8 cellular contexts compared by ENCODE assay signal in the genomic region with DNA sequence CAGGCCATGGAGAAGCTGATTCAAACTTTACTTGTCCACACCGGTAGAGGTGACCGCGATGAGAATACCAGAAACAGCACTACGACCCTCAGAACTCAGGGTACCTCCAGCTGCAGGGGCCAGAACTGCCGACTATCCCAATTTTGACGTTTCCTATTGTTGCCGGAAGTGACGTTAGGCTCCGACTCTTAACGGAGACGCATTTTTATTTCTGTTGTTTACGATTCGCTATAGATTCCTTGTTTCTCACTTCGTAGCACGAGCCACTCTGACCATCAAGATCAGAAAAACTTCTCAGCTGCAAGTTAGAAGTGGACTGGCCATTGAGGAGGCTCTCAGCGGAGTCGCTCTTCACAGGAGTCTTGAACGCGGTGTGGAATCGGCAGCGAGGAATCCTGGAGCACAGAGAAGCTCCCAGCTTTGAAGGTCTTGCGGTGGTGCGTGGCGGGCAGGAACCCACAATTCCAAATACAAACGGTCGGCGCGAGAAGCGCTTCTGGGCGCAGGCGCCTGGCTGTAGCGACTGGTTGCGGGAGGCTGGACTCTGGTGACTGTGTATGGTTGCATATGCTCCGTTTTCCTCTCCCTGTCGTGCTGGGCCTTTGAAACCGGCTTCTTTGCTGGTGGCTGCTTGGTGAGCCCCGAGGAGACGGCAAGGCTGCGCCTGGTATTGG. TPM values are rescaled to one million over a fixed set of nuclear protein-coding genes. Genes with fewer than 3 reads are reported as not detected.
DNase-seq lines count a peak whose midpoint lies in the region; ATAC-seq and TF ChIP-seq lines count a peak whose summit lies in the region.

Gene CEP44, plus strand, starts transcription at position 405 of the 674 bp plus-strand sequence. CDS start 15,211 bp downstream, outside the sequence.
A gene with protein sequence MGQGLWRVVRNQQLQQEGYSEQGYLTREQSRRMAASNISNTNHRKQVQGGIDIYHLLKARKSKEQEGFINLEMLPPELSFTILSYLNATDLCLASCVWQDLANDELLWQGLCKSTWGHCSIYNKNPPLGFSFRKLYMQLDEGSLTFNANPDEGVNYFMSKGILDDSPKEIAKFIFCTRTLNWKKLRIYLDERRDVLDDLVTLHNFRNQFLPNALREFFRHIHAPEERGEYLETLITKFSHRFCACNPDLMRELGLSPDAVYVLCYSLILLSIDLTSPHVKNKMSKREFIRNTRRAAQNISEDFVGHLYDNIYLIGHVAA (minus strand): TSS at position 161 of the 674 bp plus-strand sequence. CDS start 20,575 bp downstream, outside the sequence.

- H3K27ac ChIP-seq in adrenal gland: peak within 1 kb of the TSS; percentile 92 to 98 (median 95)
- peak within 1 kb of the TSS; percentile 98 for H3K27ac ChIP-seq in left ventricle myocardium inferior (replicated peaks)
- H3K27ac ChIP-seq in upper lobe of right lung: peak within 1 kb of the TSS; percentile 99

- no peaks in the 10 kb centered on the region for H3K27me3 Mint-ChIP-seq in progenitor cell of endocrine pancreas

- DNase-seq in GM12864 (ENCODE audit: low read depth) (peak; percentile 53), NCI-H1092 treated with DMSO at 0.1 percent for 48 hours (lab: John Stamatoyannopoulos, UW) (peak; percentile 92), T-helper 1 cell (peak; percentile 35 to 82 (median 58)), adrenal gland (peak; percentile 67 to 83 (median 70)), left ventricle myocardium inferior (peak; percentile 63), progenitor cell of endocrine pancreas (ENCODE audit: low spot score, unreplicated experiment) (peak; percentile 32), upper lobe of right lung (peak; percentile 85)

- peak within 1 kb of the TSS; percentile 95 for H3K4me3 ChIP-seq in GM12864 (ENCODE audit: low read depth, low read length)
- H3K4me3 ChIP-seq in adrenal gland: peak within 1 kb of the TSS; percentile 48 to 80 (median 76)
- H3K4me3 ChIP-seq in left ventricle myocardium inferior: peak within 1 kb of the TSS; percentile 91
- peak within 1 kb of the TSS; percentile 88 for H3K4me3 ChIP-seq in upper lobe of right lung

- peak in 1 of 2 donors; percentile 74 for TF ChIP-seq POLR2A in adrenal gland (IDR thresholded peaks at IDR 0.05)

- peaks cover 20% of the 10 kb centered on the region for H3K4me1 Mint-ChIP-seq in progenitor cell of endocrine pancreas (ENCODE audit: low read depth)

- peak within 1 kb of the TSS; percentile 97 for H3K4me3 Mint-ChIP-seq in progenitor cell of endocrine pancreas (ENCODE audit: low read depth)

- H3K27me3 ChIP-seq in adrenal gland: no peaks in the 10 kb centered on the region
- no peaks in the 10 kb centered on the region for H3K27me3 ChIP-seq in left ventricle myocardium inferior (ENCODE audit: low read depth)
- no peaks in the 10 kb centered on the region for H3K27me3 ChIP-seq in upper lobe of right lung

- H3K9me3 ChIP-seq in adrenal gland (replicated peaks in 1 of 3) (no peaks in the 10 kb centered on the region), left ventricle myocardium inferior (replicated peaks) (peaks cover 6% of the 10 kb centered on the region), upper lobe of right lung (no peaks in the 10 kb centered on the region)

- H3K9me3 Mint-ChIP-seq in progenitor cell of endocrine pancreas (ENCODE audit: low read depth): peaks cover 6% of the 10 kb centered on the region

- H3K36me3 Mint-ChIP-seq in progenitor cell of endocrine pancreas (ENCODE audit: insufficient read depth): peaks cover 7% of the 10 kb centered on the region

- H3K36me3 ChIP-seq in adrenal gland (replicated peaks in 1 of 2) (no peaks in the 10 kb centered on the region), left ventricle myocardium inferior (no peaks in the 10 kb centered on the region), upper lobe of right lung (no peaks in the 10 kb centered on the region)

- H3K4me1 ChIP-seq in adrenal gland (replicated peaks in 1 of 2): peaks cover 8 to 40% of the 10 kb centered on the region in 2 donors
- H3K4me1 ChIP-seq in left ventricle myocardium inferior: peaks cover 71% of the 10 kb centered on the region
- peaks cover 23% of the 10 kb centered on the region for H3K4me1 ChIP-seq in upper lobe of right lung

- TF ChIP-seq CTCF in GM12864 (IDR thresholded peaks at IDR 0.05; ENCODE audit: low read depth, low read length, missing control alignments): no peak
- TF ChIP-seq CTCF in adrenal gland (IDR thresholded peaks at IDR 0.05): peak in 1 of 6 experiments; percentile 25
- peak; percentile 29 for TF ChIP-seq CTCF in left ventricle myocardium inferior (IDR thresholded peaks at IDR 0.05; ENCODE audit: borderline replicate concordance)
- TF ChIP-seq CTCF in progenitor cell of endocrine pancreas (IDR thresholded peaks at IDR 0.05; ENCODE audit: unreplicated experiment): no peak
- no peak for TF ChIP-seq CTCF in upper lobe of right lung (IDR thresholded peaks at IDR 0.05)

- peak within 1 kb of the TSS; percentile 100 for H3K27ac Mint-ChIP-seq in progenitor cell of endocrine pancreas

- ATAC-seq in HG02623 (IDR thresholded peaks at IDR 0.05; ENCODE audit: unreplicated experiment) (peak; percentile 53), upper lobe of right lung (peak; percentile 81)

- WGBS in adrenal gland, 4 donors: 0% methylated on average over 16 to 39 of the region's 39 CpGs

- intact Hi-C loops in adrenal gland (cut with DNase I): no loop called here
- intact Hi-C loops in left ventricle myocardium inferior (cut with micrococcal nuclease): no loop called here
- intact Hi-C loops in upper lobe of right lung (cut with DNase I): no loop called here

RNA-seq across cellular contexts. Expression of gene CEP44, which starts in this region (rescaled TPM):
- total RNA-seq in adrenal gland: 10 to 100 TPM in 6 of 8 donors, 1 to 10 TPM in 2; 5.8 to 22.5 (median 17.1) TPM
- 10 to 100 TPM in 1 of 3 donors, 1 to 10 TPM in 2; 7.0 to 12.1 (median 9.4) TPM for polyA plus RNA-seq in adrenal gland
- 11.2 TPM for total RNA-seq in left ventricle myocardium inferior
- 15.8 and 16.1 TPM in 2 replicates for total RNA-seq in progenitor cell of endocrine pancreas
- total RNA-seq in upper lobe of right lung: 16.4 TPM

RNA-seq across cellular contexts. Expression of the second gene that starts in this region (rescaled TPM):
- total RNA-seq in adrenal gland (10 to 100 TPM; 30.8 to 60.9 (median 37.5) TPM), left ventricle myocardium inferior (29.5 TPM), progenitor cell of endocrine pancreas (10.0 and 12.8 TPM in 2 replicates), upper lobe of right lung (33.8 TPM)
- 10 to 100 TPM; 17.9 to 41.0 (median 20.0) TPM for polyA plus RNA-seq in adrenal gland

Comparison
In these comparisons a context has a peak if more than half of its experiments do, and no peak if none do; other contexts are left out.
1. Peak in every context shown above with its lines: DNase-seq, ATAC-seq, H3K4me3 ChIP-seq and H3K27ac ChIP-seq.
2. DNase-seq: peak in every context shown above with its lines; median percentile 92 in NCI-H1092 treated with DMSO at 0.1 percent for 48 hours; 85 in upper lobe of right lung; 70 in adrenal gland; 63 in left ventricle myocardium inferior; 58 in T-helper 1 cell; 53 in GM12864; 32 in progenitor cell of endocrine pancreas.